8 cellular contexts compared by ENCODE assay signal in genomic region chr11:27234043-27234668, GRCh38.
DNase-seq lines count a peak whose midpoint lies in the region; ATAC-seq, FAIRE-seq and TF ChIP-seq lines count a peak whose summit lies in the region.

No MANE protein-coding gene starts in this region.

- H3K27me3 ChIP-seq in HepG2 (ENCODE audit: control insufficient read depth in 1 of 2, insufficient read depth in 2 of 2, low read length in 2 of 2) (peaks cover 0 to under 1% of the 10 kb centered on the region in 2 experiments; a peak in 1 of 5 replicates), right lobe of liver (no peaks in the 10 kb centered on the region)

- peak overlapping the region; percentile 52 for H2AFZ ChIP-seq in HepG2 (ENCODE audit: low read length)

- no peak for TF ChIP-seq RAD21 in HepG2 (CRISPR knock-in tag; IDR thresholded peaks at IDR 0.05)

- peak overlapping the region; percentile 38 to 86 (median 74) for H3K4me3 Mint-ChIP-seq in nephron

- H3K36me3 ChIP-seq in HepG2 (replicated peaks in 1 of 2; ENCODE audit: control insufficient read depth in 1 of 2, insufficient read depth in 2 of 2, low read length in 2 of 2) (no peaks in the 10 kb centered on the region), right lobe of liver (no peaks in the 10 kb centered on the region)

- peak; percentile 96 for ATAC-seq in HepG2
- ATAC-seq in right lobe of liver: no peak
- ATAC-seq in HG02763 (IDR thresholded peaks at IDR 0.05; ENCODE audit: unreplicated experiment): peak; percentile 97

- no peaks in the 10 kb centered on the region for H3K79me2 ChIP-seq in HepG2 (ENCODE audit: insufficient read depth, low read length)

- H3K9me3 Mint-ChIP-seq in nephron: no peaks in the 10 kb centered on the region

- no TSS peak for BruUV-seq in HepG2 (replicated peaks; lab: Mats Ljungman, UMichigan)

- H3K4me3 ChIP-seq in HepG2 (replicated peaks in 1 of 3; ENCODE audit: insufficient read depth in 1 of 3, low read depth in 2 of 3, low read length in 3 of 3) (peak overlapping the region in 2 of 3 experiments; percentile 7 to 45; a peak in 3 of 6 replicates), right lobe of liver (no peak overlapping the region)

- DNase-seq in HepG2 (ENCODE audit: low spot score): peak; percentile 82
- DNase-seq in right lobe of liver: no peak
- DNase-seq in NCI-H1105 treated with DMSO at 0.1 percent for 48 hours (lab: John Stamatoyannopoulos, UW): peak; percentile 46
- peak; percentile 57 for DNase-seq in amniotic stem cell (lab: John Stamatoyannopoulos, UW)
- no peak for DNase-seq in NCI-H128 (lab: John Stamatoyannopoulos, UW; ENCODE audit: unreplicated experiment)
- DNase-seq in stimulated activated CD8-positive, alpha-beta memory T cell treated with anti-CD3 and anti-CD28 coated beads, Interleukin-4, amount 100 ng/mL, for 48 hours: no peak

- 15% methylated on average over 10 of the region's 10 CpGs for WGBS in HepG2 (ENCODE audit: low lambda C conversion rate)
- 84% methylated on average over 10 of the region's 10 CpGs for WGBS in right lobe of liver (ENCODE audit: insufficient coverage, low coverage, low lambda C conversion rate, missing lambda C conversion rate)

- H3K27ac ChIP-seq in HepG2 (ENCODE audit: extremely low read length, insufficient read depth, low read length) (no peak overlapping the region), right lobe of liver (no peak overlapping the region)

- TF ChIP-seq CTCF in HepG2 (CRISPR knock-in tag; IDR thresholded peaks at IDR 0.05) (peak; percentile 46), right lobe of liver (IDR thresholded peaks at IDR 0.05) (no peak), nephron (IDR thresholded peaks at IDR 0.05; ENCODE audit: unreplicated experiment in 3 of 3) (peak in 1 of 3 experiments; percentile 14)

- peaks cover 72% of the 10 kb centered on the region for H3K4me1 Mint-ChIP-seq in nephron

- CTCF ChIA-PET in HepG2 (lab: Yijun Ruan, JAX; ENCODE audit: low intra/inter-chr PET ratio, low total read pairs): no interaction called here

- peaks cover 4% of the 10 kb centered on the region for H3K27me3 Mint-ChIP-seq in nephron (ENCODE audit: low read depth)

- no peak overlapping the region for H3K9ac ChIP-seq in HepG2 (ENCODE audit: insufficient read depth, low read depth, low read length)

- peak overlapping the region; percentile 95 to 98 (median 96) for H3K27ac Mint-ChIP-seq in nephron

- peak overlapping the region; percentile 58 for H3K4me2 ChIP-seq in HepG2 (ENCODE audit: low read depth, low read length)

- in situ Hi-C loops in HepG2 (cut with HindIII; ENCODE audit: extremely low pct_ligation_motif_present, low pct_unique_long_range_greater_than_20kb): no loop called here

- POLR2A ChIA-PET in HepG2 (lab: Yijun Ruan, JAX): interaction anchor here (1.1 to 1.2 kb wide), 2 partner anchors 18 to 239 kb away, joined by 3 read pairs; partner anchors contain the start of gene LGR4

- TF ChIP-seq EP300 in HepG2 (IDR thresholded peaks at IDR 0.05; ENCODE audit: low read depth in 2 of 2, low read length in 2 of 2) (no peak), HepG2 (CRISPR knock-in tag; IDR thresholded peaks at IDR 0.05; ENCODE audit: borderline replicate concordance) (no peak)

- H4K20me1 ChIP-seq in HepG2 (ENCODE audit: insufficient read depth, low read length): no peaks in the 10 kb centered on the region

- FAIRE-seq in HepG2 (lab: Jason Lieb, UNC): no peak

- no peak for TF ChIP-seq POLR2A in HepG2 (IDR thresholded peaks at IDR 0.05; ENCODE audit: insufficient read depth in 1 of 2, low read depth in 2 of 2, low read length in 2 of 2)
- no peak for TF ChIP-seq POLR2A in right lobe of liver (IDR thresholded peaks at IDR 0.05)

- H3K4me1 ChIP-seq in HepG2 (ENCODE audit: insufficient read depth, low read length) (peaks cover 23% of the 10 kb centered on the region), right lobe of liver (no peaks in the 10 kb centered on the region)

- no peaks in the 10 kb centered on the region for H3K36me3 Mint-ChIP-seq in nephron (ENCODE audit: low read depth)

- intact Hi-C loops in HepG2 (cut with micrococcal nuclease; ENCODE audit: unreplicated experiment): loop anchor here (1.0 to 5.0 kb wide), 3 partner anchors 32 to 63 kb away; no protein-coding TSS in a partner anchor
- intact Hi-C loops in right lobe of liver (cut with DNase I): no loop called here

- H3K9me3 ChIP-seq in HepG2 (ENCODE audit: low read length) (no peaks in the 10 kb centered on the region), right lobe of liver (no peaks in the 10 kb centered on the region)

TF ChIP-seq in HepG2, 621 proteins besides CTCF, POLR2A, EP300 and RAD21 (continues in another document):
- no peak for TF ChIP-seq NKX3-1 (CRISPR knock-in tag; IDR thresholded peaks at IDR 0.05)
- peak; percentile 64 for TF ChIP-seq MAX (IDR thresholded peaks at IDR 0.05)
- 0 out of 2 replicates have a peak, but pooled peaks have one; percentile 35 for TF ChIP-seq SIX1 (CRISPR knock-in tag; IDR thresholded peaks at IDR 0.05; ENCODE audit: borderline replicate concordance)
- no peak for TF ChIP-seq ARID4A (CRISPR knock-in tag; IDR thresholded peaks at IDR 0.05; ENCODE audit: borderline replicate concordance)
- TF ChIP-seq ZNF598 (CRISPR knock-in tag; IDR thresholded peaks at IDR 0.05; ENCODE audit: borderline replicate concordance): 0 out of 2 replicates have a peak, but pooled peaks have one; percentile 50
- peak; percentile 8; the same call in 1 of the 3 replicates for TF ChIP-seq MXI1 (IDR thresholded peaks at IDR 0.05; ENCODE audit: borderline replicate concordance, low read depth, low read length)
- TF ChIP-seq MYC (CRISPR knock-in tag; IDR thresholded peaks at IDR 0.05; ENCODE audit: borderline replicate concordance): 0 out of 2 replicates have a peak, but pooled peaks have one; percentile 27
- TF ChIP-seq POGZ (CRISPR knock-in tag; IDR thresholded peaks at IDR 0.05): peak; percentile 70
- peak; percentile 45; the same call in 1 of the 2 replicates for TF ChIP-seq ZNF710 (CRISPR knock-in tag; IDR thresholded peaks at IDR 0.05; ENCODE audit: borderline replicate concordance)

Comparison
In these comparisons a context has a peak if more than half of its experiments do, and no peak if none do; other contexts are left out.
1. ATAC-seq: peak in HepG2 (single experiment) and HG02763 (single experiment); none in right lobe of liver (0 of 4).
2. DNase-seq: peak in HepG2 (single experiment), NCI-H1105 treated with DMSO at 0.1 percent for 48 hours (single experiment) and amniotic stem cell (single experiment); none in right lobe of liver (0 of 3), NCI-H128 (single experiment) and stimulated activated CD8-positive, alpha-beta memory T cell treated with anti-CD3 and anti-CD28 coated beads, Interleukin-4, amount 100 ng/mL, for 48 hours (single experiment).
3. H3K4me3 ChIP-seq: peak in HepG2 (2 of 3); none in right lobe of liver (0 of 3).